Comparison of ENCODE assay signal across 17 cellular contexts in genomic region chr17:45355087-45355486, GRCh38. TPM values are rescaled to one million over a fixed set of nuclear protein-coding genes. Genes with fewer than 3 reads are reported as not detected.
A peak's percentile ranks its signal among the peaks of the same experiment; 100 is the strongest.
DNase-seq lines count a peak whose midpoint lies in the region; FAIRE-seq and TF ChIP-seq lines count a peak whose summit lies in the region.
"Had no signal": no experiment of that assay in that cellular context is flagged by ENCODE, and none has a peak within 500 bp of the region (broad histone marks: within the 10 kb centered on the region; RNA-seq: fewer than 3 reads in every experiment).

No MANE protein-coding gene starts in this region.

- intact Hi-C loops in colonic mucosa (cut with DNase I), result no loop called here
- intact Hi-C loops in posterior vena cava (cut with DNase I), result no loop called here
- intact Hi-C loops in kidney (cut with DNase I), result no loop called here

- H3K27ac ChIP-seq in colonic mucosa (no peak overlapping the region), kidney (ENCODE audit: low read depth in 2 of 2, low read length in 2 of 2) (no peak overlapping the region), smooth muscle cell (ENCODE audit: low read depth) (no peak overlapping the region)
- H3K27ac ChIP-seq: upper lobe of left lung had no signal

- no peak for FAIRE-seq in kidney (lab: Jason Lieb, UNC)
- FAIRE-seq: endometrium, GM19239 had no signal

- no peak overlapping the region for H3K4me2 ChIP-seq in smooth muscle cell

- no peaks in the 10 kb centered on the region for H3K79me2 ChIP-seq in smooth muscle cell (ENCODE audit: low read depth)

- H3K27me3 ChIP-seq in colonic mucosa, result no peaks in the 10 kb centered on the region
- H3K27me3 ChIP-seq in smooth muscle cell (ENCODE audit: low read depth), result no peaks in the 10 kb centered on the region
- H3K27me3 ChIP-seq: upper lobe of left lung had no signal

- H3K4me3 ChIP-seq in colonic mucosa (no peak overlapping the region), kidney (ENCODE audit: low read length in 2 of 2) (no peak overlapping the region), smooth muscle cell (no peak overlapping the region)
- H3K4me3 ChIP-seq: upper lobe of left lung had no signal

- H3K36me3 ChIP-seq in colonic mucosa, result no peaks in the 10 kb centered on the region
- H3K36me3 ChIP-seq in kidney (ENCODE audit: control insufficient read depth in 1 of 2, insufficient read depth in 2 of 2, low read length in 2 of 2), result no peaks in the 10 kb centered on the region
- H3K36me3 ChIP-seq in smooth muscle cell (ENCODE audit: low read depth), result no peaks in the 10 kb centered on the region
- H3K36me3 ChIP-seq: upper lobe of left lung had no signal

- H3F3A ChIP-seq in smooth muscle cell (ENCODE audit: low read depth), result no peaks in the 10 kb centered on the region

- no peak overlapping the region for H2AFZ ChIP-seq in smooth muscle cell (ENCODE audit: low read depth)

- 72% methylated on average over 2 of the region's 2 CpGs for WGBS in smooth muscle cell (ENCODE audit: low lambda C conversion rate)

- H3K9me3 ChIP-seq in colonic mucosa (no peaks in the 10 kb centered on the region), kidney (ENCODE audit: control insufficient read depth in 1 of 2, low read length in 2 of 2) (peaks cover 0 to 3% of the 10 kb centered on the region in 2 donors), smooth muscle cell (replicated peaks; ENCODE audit: low read depth) (peaks cover 6% of the 10 kb centered on the region)
- H3K9me3 ChIP-seq: upper lobe of left lung had no signal

- H3K9ac ChIP-seq in colonic mucosa (ENCODE audit: low read depth in 2 of 2, low read length in 2 of 2) (no peak overlapping the region), kidney (ENCODE audit: low read length in 2 of 2) (no peak overlapping the region), smooth muscle cell (ENCODE audit: low read depth) (no peak overlapping the region)

- H3K4me1 ChIP-seq in colonic mucosa (no peaks in the 10 kb centered on the region), kidney (ENCODE audit: control insufficient read depth in 1 of 2, insufficient read depth in 1 of 2, low read depth in 1 of 2, low read length in 2 of 2) (no peaks in the 10 kb centered on the region), smooth muscle cell (ENCODE audit: low read depth) (no peaks in the 10 kb centered on the region)
- H3K4me1 ChIP-seq: upper lobe of left lung had no signal

- TF ChIP-seq CTCF in colonic mucosa (IDR thresholded peaks at IDR 0.05) (no peak), kidney (IDR thresholded peaks at IDR 0.05; ENCODE audit: borderline replicate concordance, extremely low read depth, insufficient read depth) (no peak), smooth muscle cell (IDR thresholded peaks at IDR 0.05; ENCODE audit: borderline replicate concordance, insufficient read depth, poor library complexity, severe bottlenecking) (no peak)

- no peaks in the 10 kb centered on the region for H4K20me1 ChIP-seq in smooth muscle cell (ENCODE audit: low read depth)

- DNase-seq in DMS53 treated with DMSO at 0.1 percent for 48 hours (lab: John Stamatoyannopoulos, UW; ENCODE audit: unreplicated experiment) (peak; percentile 40), HT-29 (ENCODE audit: low spot score) (peak; percentile 7), colonic mucosa (peak; percentile 3), posterior vena cava (ENCODE audit: low spot score) (peak; percentile 29), kidney (no peak), medulla oblongata (ENCODE audit: extremely low spot score) (no peak), smooth muscle cell (lab: John Stamatoyannopoulos, UW; ENCODE audit: unreplicated experiment) (no peak)
- DNase-seq: activated gamma-delta T cell; anterior cingulate cortex; CD8-positive, alpha-beta memory T cell; hypothalamus; NCI-H1930; NCI-H510A; stimulated activated naive B cell treated with anti-CD40 and anti-IgM and Interleukin-4, amounts not matched to agents 10 μg/mL and 1 μg/mL and 100 μg/mL, for 72 hours; upper lobe of left lung had no signal

RNA-seq across cellular contexts. Expression of gene MAP3K14, which starts 38.3 kb away (rescaled TPM):
- total RNA-seq in HT-29 (2014; rRNA removed; shearing (Covaris generic)), result 5.9 and 6.2 TPM in 2 replicates
- total RNA-seq in colonic mucosa, result 10 to 100 TPM; 11.1 to 15.0 TPM
- total RNA-seq in posterior vena cava, result 1 to 10 TPM; 9.1 to 9.7 TPM
- total RNA-seq in kidney, result 24.5 TPM
- 7.6 TPM for polyA plus RNA-seq in kidney (ENCODE audit: insufficient read depth, low read depth, low replicate concordance)
- 1.5 and 1.7 TPM in 2 replicates for total RNA-seq in smooth muscle cell
- polyA plus RNA-seq in smooth muscle cell, result 1.8 and 2.7 TPM in 2 replicates

Comparison
In these comparisons a context has a peak if more than half of its experiments do, and no peak if none do; other contexts are left out.
1. DNase-seq: peak in DMS53 treated with DMSO at 0.1 percent for 48 hours (single experiment), HT-29 (single experiment), colonic mucosa (single experiment) and posterior vena cava (single experiment); none in kidney (single experiment), medulla oblongata (single experiment) and smooth muscle cell (single experiment).